ENCODE assay signal across 1 cellular context in the genomic region with DNA sequence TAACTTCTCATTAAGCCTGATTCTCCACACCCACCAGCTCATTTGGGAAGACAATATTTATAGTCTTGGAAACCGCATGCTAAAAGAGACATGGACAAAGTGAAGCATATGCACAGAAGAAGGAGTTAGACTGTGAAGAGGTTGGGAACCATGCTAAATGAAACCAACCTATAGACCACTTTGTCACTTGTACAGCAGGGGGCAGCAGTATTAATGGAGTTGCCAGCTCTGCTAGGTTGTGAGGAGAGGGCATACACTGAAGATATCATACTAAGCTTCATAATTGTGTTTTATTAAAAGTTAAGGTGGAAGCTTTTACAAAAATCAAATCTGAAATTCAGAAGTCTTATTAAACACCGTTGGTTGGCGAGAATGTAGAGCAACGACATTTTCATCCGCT.
TF ChIP-seq lines count a peak whose summit lies in the region.

No MANE protein-coding gene starts in this region.

TF ChIP-seq in WTC11, 78 proteins besides CTCF, POLR2A, EP300 and RAD21 (continued from another document):
- TF ChIP-seq, protein P1, sequence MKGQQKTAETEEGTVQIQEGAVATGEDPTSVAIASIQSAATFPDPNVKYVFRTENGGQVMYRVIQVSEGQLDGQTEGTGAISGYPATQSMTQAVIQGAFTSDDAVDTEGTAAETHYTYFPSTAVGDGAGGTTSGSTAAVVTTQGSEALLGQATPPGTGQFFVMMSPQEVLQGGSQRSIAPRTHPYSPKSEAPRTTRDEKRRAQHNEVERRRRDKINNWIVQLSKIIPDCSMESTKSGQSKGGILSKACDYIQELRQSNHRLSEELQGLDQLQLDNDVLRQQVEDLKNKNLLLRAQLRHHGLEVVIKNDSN (CRISPR knock-in tag; IDR thresholded peaks at IDR 0.05) = no peak
